ENCODE assay signal across 21 cellular contexts in genomic region chr20:3242167-3242692, GRCh38.
"Had no signal": no experiment of that assay in that cellular context is flagged by ENCODE, and none has a peak within 500 bp of the region (broad histone marks: within the 10 kb centered on the region; RNA-seq: fewer than 3 reads in every experiment).

No MANE protein-coding gene starts in this region.

- H3K36me3 ChIP-seq: lower lobe of right lung, thoracic aorta, upper lobe of right lung had no signal

- H3K4me1 Mint-ChIP-seq: endodermal cell had no signal

- H3K4me3 ChIP-seq: lower lobe of right lung, psoas muscle, thoracic aorta, upper lobe of right lung had no signal

- H3K4me3 Mint-ChIP-seq: activated naive CD8-positive, alpha-beta T cell; endodermal cell; natural killer cell treated with Interleukin-12 subunit alpha and Interleukin-12 subunit beta and Interleukin-15 and Interleukin-18, amount 100 ng/mL, for 72 hours; stimulated activated naive CD8-positive, alpha-beta T cell treated with anti-CD3 and anti-CD28 coated beads, Interleukin-15, Interleukin-2, amounts not matched to agents 100 ng/mL and 50 ng/mL, for 24 hours; T-helper 1 cell treated with Interleukin-12 subunit alpha and Interleukin-12 subunit beta and Interleukin-4 antibody, amounts not matched to agents 30 μg/mL and 1 μg/mL, for 36 hours had no signal

- H3K36me3 Mint-ChIP-seq: activated naive CD8-positive, alpha-beta T cell; natural killer cell treated with Interleukin-12 subunit alpha and Interleukin-12 subunit beta and Interleukin-15 and Interleukin-18, amount 100 ng/mL, for 72 hours had no signal

- H3K27ac ChIP-seq: lower lobe of right lung, psoas muscle, thoracic aorta, upper lobe of right lung, VCaP had no signal

- H3K9me3 ChIP-seq: lower lobe of right lung, psoas muscle, thoracic aorta, upper lobe of right lung had no signal

- FAIRE-seq: colon, frontal cortex, keratinocyte, small intestine had no signal

- H3K27ac Mint-ChIP-seq: activated naive CD8-positive, alpha-beta T cell; endodermal cell; natural killer cell treated with Interleukin-12 subunit alpha and Interleukin-12 subunit beta and Interleukin-15 and Interleukin-18, amount 100 ng/mL, for 72 hours; stimulated activated naive CD8-positive, alpha-beta T cell treated with anti-CD3 and anti-CD28 coated beads, Interleukin-15, Interleukin-2, amounts not matched to agents 100 ng/mL and 50 ng/mL, for 24 hours; T-helper 1 cell treated with Interleukin-12 subunit alpha and Interleukin-12 subunit beta and Interleukin-4 antibody, amounts not matched to agents 30 μg/mL and 1 μg/mL, for 36 hours had no signal

- DNase-seq: activated CD4-positive, alpha-beta T cell treated with anti-CD3 and anti-CD28 coated beads, Interleukin-2, amount 50 U/mL, for 4 hours; activated gamma-delta T cell; amniotic stem cell; caudate nucleus; endodermal cell; lower lobe of right lung; psoas muscle; small intestine; stimulated activated CD4-positive, alpha-beta T cell treated with anti-CD3 and anti-CD28 coated beads, Interleukin-15, amount 100 ng/mL, for 24 hours; stimulated activated CD4-positive, alpha-beta T cell treated with anti-CD3 and anti-CD28 coated beads, Interleukin-2, amount 100 ng/mL, for 48 hours; upper lobe of right lung had no signal

- ATAC-seq: lower lobe of right lung; natural killer cell treated with Interleukin-12 subunit alpha and Interleukin-12 subunit beta and Interleukin-15 and Interleukin-18, amount 100 ng/mL, for 72 hours; psoas muscle; right cardiac atrium; upper lobe of right lung had no signal

- H3K9me3 Mint-ChIP-seq: endodermal cell; natural killer cell treated with Interleukin-12 subunit alpha and Interleukin-12 subunit beta and Interleukin-15 and Interleukin-18, amount 100 ng/mL, for 72 hours; stimulated activated naive CD8-positive, alpha-beta T cell treated with anti-CD3 and anti-CD28 coated beads, Interleukin-15, Interleukin-2, amounts not matched to agents 100 ng/mL and 50 ng/mL, for 24 hours; T-helper 1 cell treated with Interleukin-12 subunit alpha and Interleukin-12 subunit beta and Interleukin-4 antibody, amounts not matched to agents 30 μg/mL and 1 μg/mL, for 36 hours had no signal
